Comparison of ENCODE assay signal across 4 cellular contexts in genomic region chr12:69604275-69604674, GRCh38. TPM values are rescaled to one million over a fixed set of nuclear protein-coding genes. Genes with fewer than 3 reads are reported as not detected.
"Had no signal": no experiment of that assay in that cellular context is flagged by ENCODE, and none has a peak within 500 bp of the region (broad histone marks: within the 10 kb centered on the region; RNA-seq: fewer than 3 reads in every experiment).

No MANE protein-coding gene starts in this region.

RNA-seq across cellular contexts. Expression of gene LRRC10, which starts 6.4 kb away (rescaled TPM):
- total RNA-seq: LHCN-M2, M059J, MCF 10A, NCI-H460 had no signal
